Comparison of ENCODE assay signal across 9 cellular contexts in the genomic region with DNA sequence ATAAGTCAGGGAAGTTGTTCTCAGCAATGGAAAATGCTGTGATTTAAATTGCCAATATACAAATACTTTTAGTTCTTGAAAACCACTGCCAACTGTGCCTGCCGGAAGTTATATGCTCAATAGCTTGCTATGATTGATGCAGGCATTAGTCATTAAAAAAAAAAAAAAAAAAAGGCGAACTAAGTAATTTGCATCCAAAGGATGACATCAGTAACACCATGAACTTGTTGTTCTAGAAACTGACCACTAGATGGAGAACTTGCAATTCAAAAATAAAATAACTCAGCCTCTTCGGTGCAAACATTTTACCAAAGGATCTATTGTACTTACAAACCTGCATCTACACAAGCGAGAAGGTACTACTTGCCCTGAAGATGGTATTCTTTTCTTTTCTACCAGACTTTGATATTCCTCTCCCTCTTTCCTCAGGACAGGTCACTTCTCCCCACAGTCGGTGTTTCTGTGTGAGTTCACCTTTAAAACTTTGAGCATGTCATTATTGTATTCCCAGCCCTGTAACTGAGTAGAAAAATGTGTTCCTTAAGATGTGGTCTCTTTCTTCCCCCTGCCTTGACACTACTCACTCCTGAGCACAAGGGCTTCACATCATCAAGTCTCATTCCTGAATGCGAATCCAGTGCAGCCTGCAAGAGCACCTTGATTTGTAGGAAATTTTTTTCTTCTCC.
A peak's percentile ranks its signal among the peaks of the same experiment; 100 is the strongest.
DNase-seq lines count a peak whose midpoint lies in the region; ATAC-seq and TF ChIP-seq lines count a peak whose summit lies in the region.
"Had no signal": no experiment of that assay in that cellular context is flagged by ENCODE, and none has a peak within 500 bp of the region (broad histone marks: within the 10 kb centered on the region; RNA-seq: fewer than 3 reads in every experiment).

No MANE protein-coding gene starts in this region.

- no peaks in the 10 kb centered on the region for H3K9me2 ChIP-seq in SU-DHL-6 (replicated peaks; ENCODE audit: insufficient read depth, low read length)

- H3K9ac ChIP-seq in SU-DHL-6 (ENCODE audit: low read length), result no peak overlapping the region

- H2AFZ ChIP-seq in SU-DHL-6 (ENCODE audit: low read depth, low read length, severe bottlenecking), result peak overlapping the region; percentile 22

- ATAC-seq in GM18508 (IDR thresholded peaks at IDR 0.05; ENCODE audit: insufficient read depth, unreplicated experiment), result peak; percentile 87
- peak; percentile 84 for ATAC-seq in HG02885 (IDR thresholded peaks at IDR 0.05; ENCODE audit: poor library complexity, unreplicated experiment)

- no peaks in the 10 kb centered on the region for H3K27me3 ChIP-seq in SU-DHL-6 (ENCODE audit: low read length)
- H3K27me3 ChIP-seq in effector memory CD4-positive, alpha-beta T cell (replicated peaks; ENCODE audit: control insufficient read depth, insufficient read depth, low read length, poor library complexity, severe bottlenecking), result no peaks in the 10 kb centered on the region
- H3K27me3 ChIP-seq: SJCRH30 had no signal

- no peaks in the 10 kb centered on the region for H4K20me1 ChIP-seq in SU-DHL-6 (ENCODE audit: low read depth, low read length)

- no peaks in the 10 kb centered on the region for H3K9me3 ChIP-seq in SU-DHL-6 (ENCODE audit: insufficient read depth, low read length)
- H3K9me3 ChIP-seq in effector memory CD4-positive, alpha-beta T cell (ENCODE audit: control insufficient read depth, low read length), result no peaks in the 10 kb centered on the region
- H3K9me3 ChIP-seq: SJCRH30 had no signal

- H3K4me2 ChIP-seq in SU-DHL-6 (ENCODE audit: low read depth, low read length, poor library complexity, severe bottlenecking), result no peak overlapping the region

- H3K4me1 ChIP-seq in effector memory CD4-positive, alpha-beta T cell (ENCODE audit: control insufficient read depth, insufficient read depth, low read length, poor library complexity, severe bottlenecking), result no peaks in the 10 kb centered on the region
- H3K4me1 ChIP-seq: SJCRH30 had no signal

- DNase-seq in Ammon's horn (ENCODE audit: low spot score), result peak; percentile 64
- peak; percentile 73 for DNase-seq in NCI-H1417 treated with DMSO at 0.1 percent for 48 hours (lab: John Stamatoyannopoulos, UW)
- DNase-seq in fibroblast of peridontal ligament (ENCODE audit: extremely low read depth), result peak; percentile 87
- peak; percentile 27 for DNase-seq in non-pigmented ciliary epithelial cell (ENCODE audit: low read depth)
- no peak for DNase-seq in effector memory CD4-positive, alpha-beta T cell

- TF ChIP-seq CTCF in SU-DHL-6 (IDR thresholded peaks at IDR 0.05; ENCODE audit: insufficient read depth, low read length, poor library complexity, severe bottlenecking), result peak; percentile 61

- no peaks in the 10 kb centered on the region for H3K79me2 ChIP-seq in SU-DHL-6 (ENCODE audit: insufficient read depth, low read length)

- H3K36me3 ChIP-seq in SU-DHL-6 (ENCODE audit: low read length), result no peaks in the 10 kb centered on the region
- H3K36me3 ChIP-seq in effector memory CD4-positive, alpha-beta T cell (ENCODE audit: control insufficient read depth, insufficient read depth, low read length), result no peaks in the 10 kb centered on the region
- H3K36me3 ChIP-seq: SJCRH30 had no signal

- no peaks in the 10 kb centered on the region for H3F3A ChIP-seq in SU-DHL-6 (ENCODE audit: insufficient read depth)

- H3K4me3 ChIP-seq in SU-DHL-6 (ENCODE audit: insufficient read depth, low read length, poor library complexity, severe bottlenecking), result no peak overlapping the region
- no peak overlapping the region for H3K4me3 ChIP-seq in effector memory CD4-positive, alpha-beta T cell (ENCODE audit: insufficient read depth, low read depth, low read length, poor library complexity, severe bottlenecking)
- H3K4me3 ChIP-seq: SJCRH30 had no signal

- no peak overlapping the region for H3K27ac ChIP-seq in SU-DHL-6 (ENCODE audit: low read depth, low read length)
- H3K27ac ChIP-seq in effector memory CD4-positive, alpha-beta T cell (ENCODE audit: insufficient read depth, low read length, poor library complexity, severe bottlenecking), result no peak overlapping the region
- H3K27ac ChIP-seq: SJCRH30 had no signal

Comparison
In these comparisons a context has a peak if more than half of its experiments do, and no peak if none do; other contexts are left out.
1. DNase-seq: peak in Ammon's horn (single experiment), NCI-H1417 treated with DMSO at 0.1 percent for 48 hours (single experiment), fibroblast of peridontal ligament (single experiment) and non-pigmented ciliary epithelial cell (single experiment); none in effector memory CD4-positive, alpha-beta T cell (0 of 3).